ENCODE assay signal across 8 cellular contexts in the genomic region with DNA sequence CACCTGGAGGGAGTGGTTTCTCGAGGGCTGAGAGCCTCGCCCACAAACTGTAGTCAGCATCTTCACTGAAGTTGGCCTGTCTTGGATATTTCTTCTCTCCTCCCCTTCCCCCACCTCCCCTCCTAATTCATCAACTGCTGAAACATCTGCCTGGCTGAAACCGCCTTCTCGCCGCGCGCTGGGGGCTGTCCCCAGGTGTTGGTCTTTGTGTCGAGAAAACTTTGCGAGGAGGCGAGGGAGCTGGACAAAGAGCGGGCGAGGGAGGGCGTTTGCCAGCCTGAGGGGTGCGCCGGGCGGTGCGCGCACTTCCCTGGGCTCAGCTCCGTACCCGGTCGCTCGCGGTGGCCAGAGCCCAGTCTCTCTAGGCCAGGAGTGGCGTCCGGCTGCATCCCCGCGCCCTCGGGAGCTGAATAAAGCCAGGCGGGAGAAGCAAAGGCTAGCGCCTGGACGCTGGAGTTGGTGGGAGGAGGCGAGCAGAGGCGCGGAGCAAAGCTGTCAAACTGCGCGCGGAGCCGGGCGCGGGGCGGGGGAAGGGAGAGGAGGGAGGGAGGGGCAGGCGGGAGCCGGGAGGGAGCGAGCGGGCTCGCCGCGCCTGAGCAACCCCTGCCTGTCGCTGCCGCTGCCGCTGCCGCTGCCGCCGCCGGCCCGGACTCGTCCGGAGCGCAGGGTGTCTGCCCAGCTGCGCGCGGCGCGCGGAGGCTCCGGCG.
A peak's percentile ranks its signal among the peaks of the same experiment; 100 is the strongest.
DNase-seq lines count a peak whose midpoint lies in the region; ATAC-seq lines count a peak whose summit lies in the region.

A gene with protein sequence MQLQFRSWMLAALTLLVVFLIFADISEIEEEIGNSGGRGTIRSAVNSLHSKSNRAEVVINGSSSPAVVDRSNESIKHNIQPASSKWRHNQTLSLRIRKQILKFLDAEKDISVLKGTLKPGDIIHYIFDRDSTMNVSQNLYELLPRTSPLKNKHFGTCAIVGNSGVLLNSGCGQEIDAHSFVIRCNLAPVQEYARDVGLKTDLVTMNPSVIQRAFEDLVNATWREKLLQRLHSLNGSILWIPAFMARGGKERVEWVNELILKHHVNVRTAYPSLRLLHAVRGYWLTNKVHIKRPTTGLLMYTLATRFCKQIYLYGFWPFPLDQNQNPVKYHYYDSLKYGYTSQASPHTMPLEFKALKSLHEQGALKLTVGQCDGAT (plus strand): TSS at position 595 of the 707 bp plus-strand sequence. CDS start 184 bp downstream, outside the sequence.

- no peak for ATAC-seq in HG03520 (IDR thresholded peaks at IDR 0.05; ENCODE audit: unreplicated experiment)

- DNase-seq in stimulated activated CD4-positive, alpha-beta T cell treated with anti-CD3 and anti-CD28 coated beads, Interleukin-15, amount 100 ng/mL, for 24 hours = peak; percentile 44
- no peak for DNase-seq in stimulated activated CD4-positive, alpha-beta T cell treated with anti-CD3 and anti-CD28 coated beads, Interleukin-12 subunit alpha, Interleukin-12 subunit beta, amount 100 ng/mL, for 4 hours
- DNase-seq in activated T-cell treated with anti-CD3 and anti-CD28 coated beads, Interleukin-2, amount 50 U/mL, for 48 hours = peak; percentile 31 to 35
- DNase-seq in iPS-NIHi7 (ENCODE audit: extremely low spot score) (peak; percentile 75), NOMO-1 treated with dmso at 0.1 percent for 144 hours (lab: John Stamatoyannopoulos, UW; ENCODE audit: unreplicated experiment) (no peak), GDM1 (lab: John Stamatoyannopoulos, UW) (no peak), NCI-H2196 treated with DMSO at 0.1 percent for 48 hours (lab: John Stamatoyannopoulos, UW; ENCODE audit: unreplicated experiment) (no peak)

Comparison
In these comparisons a context has a peak if more than half of its experiments do, and no peak if none do; other contexts are left out.
1. DNase-seq: peak in stimulated activated CD4-positive, alpha-beta T cell treated with anti-CD3 and anti-CD28 coated beads, Interleukin-15, amount 100 ng/mL, for 24 hours (single experiment), activated T-cell treated with anti-CD3 and anti-CD28 coated beads, Interleukin-2, amount 50 U/mL, for 48 hours (2 of 2) and iPS-NIHi7 (single experiment); none in stimulated activated CD4-positive, alpha-beta T cell treated with anti-CD3 and anti-CD28 coated beads, Interleukin-12 subunit alpha, Interleukin-12 subunit beta, amount 100 ng/mL, for 4 hours (single experiment), NOMO-1 treated with dmso at 0.1 percent for 144 hours (single experiment), GDM1 (single experiment) and NCI-H2196 treated with DMSO at 0.1 percent for 48 hours (single experiment).